27 cellular contexts compared by ENCODE assay signal in genomic region chr12:132319359-132319950, GRCh38. TPM values are rescaled to one million over a fixed set of nuclear protein-coding genes. Genes with fewer than 3 reads are reported as not detected.
"Had no signal": no experiment of that assay in that cellular context is flagged by ENCODE, and none has a peak within 500 bp of the region (broad histone marks: within the 10 kb centered on the region; RNA-seq: fewer than 3 reads in every experiment).

No MANE protein-coding gene starts in this region.

- H3K36me3 ChIP-seq: colonic mucosa, esophagus squamous epithelium, right lobe of liver, thoracic aorta, uterus had no signal

- H3K27ac ChIP-seq: body of pancreas, colonic mucosa, epithelial cell of prostate, esophagus squamous epithelium, right lobe of liver, thoracic aorta, uterus had no signal

- H3K27me3 ChIP-seq: body of pancreas, right lobe of liver, uterus had no signal

- DNase-seq: activated CD4-positive, alpha-beta T cell treated with anti-CD3 and anti-CD28 coated beads for 36 hours; activated CD4-positive, alpha-beta T cell treated with anti-CD3 and anti-CD28 coated beads, Interleukin-2, amount 50 U/mL, for 4 hours; activated CD4-positive, CD25-positive, alpha-beta regulatory T cell; activated naive CD4-positive, alpha-beta T cell; activated T-cell treated with anti-CD3 and anti-CD28 coated beads for 4 hours; activated T-cell treated with anti-CD3 and anti-CD28 coated beads, Interleukin-2, amount 50 U/mL, for 72 hours; body of pancreas; cerebellar nuclear complex; colonic mucosa; effector CD8-positive, alpha-beta T cell; esophagus squamous epithelium; hippocampal formation; stimulated activated CD4-positive, alpha-beta T cell treated with anti-CD3 and anti-CD28 coated beads, Interleukin-12 subunit alpha, Interleukin-12 subunit beta, amount 100 ng/mL, for 4 hours; stimulated activated CD4-positive, alpha-beta T cell treated with anti-CD3 and anti-CD28 coated beads, Interleukin-4, amount 100 ng/mL, for 1 hour; trophoblast cell; uterus had no signal

- H3K4me3 ChIP-seq: body of pancreas, colonic mucosa, esophagus squamous epithelium, right lobe of liver, thoracic aorta, uterus had no signal

- H3K9me3 ChIP-seq: body of pancreas, colonic mucosa, esophagus squamous epithelium, right lobe of liver, thoracic aorta, uterus had no signal

- H3K4me1 ChIP-seq: body of pancreas, colonic mucosa, right lobe of liver, uterus had no signal

- FAIRE-seq: endometrium, frontal cortex, keratinocyte had no signal

- ATAC-seq: activated CD4-positive, alpha-beta T cell treated with anti-CD3 and anti-CD28 coated beads for 36 hours; activated naive CD4-positive, alpha-beta T cell treated with anti-CD3 and anti-CD28 coated beads, Interleukin-2, amount 50 U/mL, for 72 hours; activated T-cell treated with anti-CD3 and anti-CD28 coated beads, Interleukin-2, amount 50 U/mL, for 72 hours; body of pancreas; left lobe of liver had no signal

RNA-seq across cellular contexts. Expression of gene GALNT9, which starts 9.9 kb away (rescaled TPM):
- total RNA-seq: body of pancreas; esophagus squamous epithelium; left lobe of liver; mesenteric fat pad; right lobe of liver; subcutaneous adipose tissue; T-helper 1 cell treated with Interleukin-12 subunit alpha and Interleukin-12 subunit beta and Interleukin-4 antibody, amounts not matched to agents 30 ng/mL and 1 ng/mL, for 36 hours had no signal
- polyA plus RNA-seq: keratinocyte had no signal
